17 cellular contexts compared by ENCODE assay signal in the genomic region with DNA sequence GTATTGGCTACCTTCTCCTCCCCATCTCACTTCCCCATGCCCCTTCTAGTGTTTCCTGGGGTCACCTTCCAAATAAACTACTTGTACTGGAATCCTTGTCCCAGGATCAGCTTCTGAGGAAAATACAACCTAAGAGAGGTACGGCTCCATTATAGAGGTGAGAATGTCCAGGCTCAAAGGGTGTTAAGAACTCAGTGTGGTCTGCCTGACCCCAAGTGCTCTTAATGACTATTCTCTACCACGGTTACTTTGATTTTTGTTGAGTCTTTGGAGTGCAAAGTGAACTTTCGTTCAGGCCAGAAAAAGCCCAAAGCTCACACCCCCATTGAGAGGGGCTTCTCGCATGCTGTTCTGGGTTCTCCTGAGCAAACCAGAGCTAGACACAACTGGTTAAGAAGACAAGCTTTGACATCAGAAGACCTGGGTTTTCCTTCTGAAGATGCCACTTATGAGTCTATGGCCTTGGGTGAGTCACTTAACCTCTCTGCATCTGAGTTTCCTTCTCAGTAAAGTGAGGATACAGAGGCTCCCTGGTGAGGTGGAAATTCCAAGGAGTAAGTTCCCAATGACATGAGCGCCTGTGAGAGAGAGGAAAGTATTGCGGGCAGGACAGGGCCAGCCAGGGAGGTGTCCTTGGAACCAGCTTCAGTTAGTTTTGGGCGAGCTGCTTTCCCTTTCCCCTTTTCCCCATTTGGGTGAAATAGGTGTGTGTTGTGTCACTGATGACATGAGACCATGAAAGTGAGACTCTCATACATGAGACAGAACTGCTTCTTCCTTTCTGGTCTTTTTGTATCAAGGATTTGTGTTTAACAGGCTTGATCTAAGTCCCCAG.
A peak's percentile ranks its signal among the peaks of the same experiment; 100 is the strongest.
DNase-seq lines count a peak whose midpoint lies in the region; ATAC-seq, FAIRE-seq and TF ChIP-seq lines count a peak whose summit lies in the region.
"Had no signal": no experiment of that assay in that cellular context is flagged by ENCODE, and none has a peak within 500 bp of the region (broad histone marks: within the 10 kb centered on the region; RNA-seq: fewer than 3 reads in every experiment).

No MANE protein-coding gene starts in this region.

- no peak overlapping the region for H3K4me3 Mint-ChIP-seq in MCF 10A (ENCODE audit: unreplicated experiment)
- H3K4me3 Mint-ChIP-seq in stimulated activated naive CD8-positive, alpha-beta T cell treated with anti-CD3 and anti-CD28 coated beads, Interleukin-15, Interleukin-2, amounts not matched to agents 100 ng/mL and 50 ng/mL, for 24 hours = peak overlapping the region; percentile 6
- H3K4me3 Mint-ChIP-seq: immature natural killer cell had no signal

- no peaks in the 10 kb centered on the region for H3K9me3 Mint-ChIP-seq in MCF 10A (ENCODE audit: unreplicated experiment)
- H3K9me3 Mint-ChIP-seq in stimulated activated naive CD8-positive, alpha-beta T cell treated with anti-CD3 and anti-CD28 coated beads, Interleukin-15, Interleukin-2, amounts not matched to agents 100 ng/mL and 50 ng/mL, for 24 hours = peaks cover 6% of the 10 kb centered on the region
- H3K9me3 Mint-ChIP-seq: immature natural killer cell had no signal

- 88% methylated on average over 7 of the region's 7 CpGs for WGBS in mammary epithelial cell (ENCODE audit: low coverage, missing lambda C conversion rate)
- WGBS in H1 (ENCODE audit: extremely low coverage in 1 of 2, insufficient coverage in 1 of 2, insufficient read length in 1 of 2, insufficient replicate concordance in 2 of 2, low coverage in 1 of 2, low lambda C conversion rate in 2 of 2, missing lambda C conversion rate in 1 of 2), 2 experiments = 89% methylated on average over 7 of the region's 7 CpGs; no CpG with 5 or more reads in 1 of the 2 experiments
- 94 to 98% methylated on average over 7 of the region's 7 CpGs for WGBS in tibial nerve, 2 donors

- ATAC-seq in HG02885 (IDR thresholded peaks at IDR 0.05; ENCODE audit: poor library complexity, unreplicated experiment) (peak; percentile 41), HG03439 (IDR thresholded peaks at IDR 0.05; ENCODE audit: unreplicated experiment) (no peak)
- ATAC-seq: Right ventricle myocardium inferior had no signal

- H2BK20ac ChIP-seq in H1 (ENCODE audit: low read length) = no peak overlapping the region

- H4K20me1 ChIP-seq in mammary epithelial cell (ENCODE audit: insufficient read depth, low read length) = no peaks in the 10 kb centered on the region
- H4K20me1 ChIP-seq in H1 (replicated peaks in 1 of 2; ENCODE audit: control insufficient read depth in 1 of 2, insufficient read depth in 2 of 2, low read length in 2 of 2) = no peaks in the 10 kb centered on the region

- DNase-seq in mammary epithelial cell (peak; percentile 32), MCF 10A (ENCODE audit: unreplicated experiment) (no peak), H1 (ENCODE audit: low read depth in 1 of 2, low spot score in 2 of 2) (no peak), NK-92 (lab: John Stamatoyannopoulos, UW; ENCODE audit: unreplicated experiment) (no peak), tibial nerve (ENCODE audit: low spot score in 2 of 2) (no peak)
- DNase-seq: brain microvascular endothelial cell; effector CD8-positive, alpha-beta T cell; immature natural killer cell; NCI-H1930; NCI-H748 treated with DMSO at 0.1 percent for 48 hours had no signal

- peaks cover 14% of the 10 kb centered on the region for H3K27me3 ChIP-seq in mammary epithelial cell (ENCODE audit: insufficient read depth, low read length)
- no peaks in the 10 kb centered on the region for H3K27me3 ChIP-seq in H1 (replicated peaks in 1 of 4; ENCODE audit: control insufficient read depth in 3 of 4, extremely low read depth in 1 of 4, insufficient read depth in 3 of 4, low read length in 3 of 4)
- no peaks in the 10 kb centered on the region for H3K27me3 ChIP-seq in tibial nerve
- H3K27me3 ChIP-seq: BE2C had no signal

- no peak for TF ChIP-seq EP300 in H1 (IDR thresholded peaks at IDR 0.05; ENCODE audit: borderline replicate concordance in 1 of 2, low read depth in 2 of 2, low read length in 2 of 2)
- TF ChIP-seq EP300 in tibial nerve (IDR thresholded peaks at IDR 0.05) = no peak

- H4K5ac ChIP-seq in H1 (ENCODE audit: insufficient read length, low read depth, low read length) = no peak overlapping the region

- no peaks in the 10 kb centered on the region for H3K79me1 ChIP-seq in H1 (ENCODE audit: low read depth, low read length)

- no peak overlapping the region for H3K56ac ChIP-seq in H1 (replicated peaks; ENCODE audit: insufficient read length, low read depth, low read length)

- TF ChIP-seq CTCF in mammary epithelial cell (conservative IDR thresholded peaks at IDR 0.05 in 1 of 2, IDR thresholded peaks at IDR 0.05 in 1 of 2; ENCODE audit: extremely low read depth in 1 of 2, insufficient read depth in 1 of 2, low read depth in 1 of 2, low read length in 2 of 2) = no peak
- TF ChIP-seq CTCF in MCF 10A (IDR thresholded peaks at IDR 0.05; ENCODE audit: unreplicated experiment) = no peak
- TF ChIP-seq CTCF in H1 (IDR thresholded peaks at IDR 0.05; ENCODE audit: control extremely low read depth in 1 of 3, insufficient read depth in 1 of 3, low read depth in 1 of 3, low read length in 3 of 3) = no peak
- TF ChIP-seq CTCF in tibial nerve (IDR thresholded peaks at IDR 0.05) = no peak

- H3K9ac ChIP-seq in mammary epithelial cell (ENCODE audit: insufficient read depth, low read length) (no peak overlapping the region), H1 (replicated peaks in 1 of 4; ENCODE audit: extremely low read depth in 1 of 4, low read depth in 3 of 4, low read length in 3 of 4) (no peak overlapping the region)

- peaks cover 30% of the 10 kb centered on the region for H3K4me1 Mint-ChIP-seq in MCF 10A (ENCODE audit: insufficient read depth, unreplicated experiment)
- H3K4me1 Mint-ChIP-seq in stimulated activated naive CD8-positive, alpha-beta T cell treated with anti-CD3 and anti-CD28 coated beads, Interleukin-15, Interleukin-2, amounts not matched to agents 100 ng/mL and 50 ng/mL, for 24 hours (ENCODE audit: low read depth) = peaks cover 48% of the 10 kb centered on the region

- intact Hi-C loops in mammary epithelial cell (cut with micrococcal nuclease) (loop anchor here (5.0 to 10.0 kb wide), 2 partner anchors 215 to 288 kb away; no protein-coding TSS in a partner anchor), MCF 10A (cut with micrococcal nuclease) (loop anchor here (5.0 kb wide), 2 partner anchors 288 to 562 kb away; no protein-coding TSS in a partner anchor)

- H3K27ac ChIP-seq in mammary epithelial cell (ENCODE audit: insufficient read depth, low read depth, low read length) (no peak overlapping the region), H1 (ENCODE audit: low read depth, low read length) (no peak overlapping the region), tibial nerve (no peak overlapping the region)
- H3K27ac ChIP-seq: brain microvascular endothelial cell, HL-60 had no signal

- H2BK120ac ChIP-seq in H1 (replicated peaks; ENCODE audit: low read depth, low read length) = no peak overlapping the region

- peaks cover 51% of the 10 kb centered on the region for H3K27me3 Mint-ChIP-seq in MCF 10A (ENCODE audit: insufficient read depth, unreplicated experiment)
- peaks cover 4% of the 10 kb centered on the region for H3K27me3 Mint-ChIP-seq in stimulated activated naive CD8-positive, alpha-beta T cell treated with anti-CD3 and anti-CD28 coated beads, Interleukin-15, Interleukin-2, amounts not matched to agents 100 ng/mL and 50 ng/mL, for 24 hours

- H3K4me1 ChIP-seq in mammary epithelial cell (ENCODE audit: insufficient read depth, low read length) (peaks cover 3% of the 10 kb centered on the region), H1 (replicated peaks in 1 of 4; ENCODE audit: control insufficient read depth in 3 of 4, insufficient read depth in 4 of 4, low read length in 3 of 4) (peaks cover 0 to 13% (median 6%) of the 10 kb centered on the region in 4 experiments; a peak in 6 of 7 replicates), tibial nerve (peaks cover 0 to 41% (median 10%) of the 10 kb centered on the region in 4 donors)

- H2AFZ ChIP-seq in mammary epithelial cell (ENCODE audit: low read depth, low read length) (no peak overlapping the region), H1 (ENCODE audit: low read length) (0 out of 2 replicates have a peak overlapping the region, but pooled peaks have one; percentile 3)

- H3K4ac ChIP-seq in H1 (replicated peaks; ENCODE audit: insufficient read length, low read depth, low read length) = no peak overlapping the region

- no peak overlapping the region for H2BK12ac ChIP-seq in H1 (ENCODE audit: low read depth, low read length)

- H4K8ac ChIP-seq in H1 (ENCODE audit: extremely low read depth, insufficient read depth, low read length) = no peak overlapping the region

- no peaks in the 10 kb centered on the region for H3K36me3 ChIP-seq in mammary epithelial cell (ENCODE audit: insufficient read depth, low read length)
- no peaks in the 10 kb centered on the region for H3K36me3 ChIP-seq in H1 (ENCODE audit: control insufficient read depth in 2 of 4, insufficient read depth in 4 of 4, low read length in 3 of 4)
- H3K36me3 ChIP-seq in tibial nerve = no peaks in the 10 kb centered on the region
- H3K36me3 ChIP-seq: BE2C, brain microvascular endothelial cell had no signal

- H2AK5ac ChIP-seq in H1 (ENCODE audit: low read depth, low read length) = no peak overlapping the region

- no peak overlapping the region for H2BK5ac ChIP-seq in H1 (ENCODE audit: low read depth, low read length)

- no peak overlapping the region for H3K18ac ChIP-seq in H1 (ENCODE audit: extremely low read depth, low read length)

- no peak for FAIRE-seq in H1 (lab: Jason Lieb, UNC)
- FAIRE-seq: H54 had no signal

- H3K79me2 ChIP-seq in mammary epithelial cell (ENCODE audit: insufficient read depth, low read length) (no peaks in the 10 kb centered on the region), H1 (ENCODE audit: control insufficient read depth in 1 of 2, insufficient read depth in 2 of 2, low read length in 2 of 2) (no peaks in the 10 kb centered on the region)

- H3K23me2 ChIP-seq in H1 (ENCODE audit: low read depth, low read length) = no peaks in the 10 kb centered on the region

- H3K27ac Mint-ChIP-seq in MCF 10A (ENCODE audit: low read depth, unreplicated experiment) = no peak overlapping the region
- peak overlapping the region; percentile 77 for H3K27ac Mint-ChIP-seq in stimulated activated naive CD8-positive, alpha-beta T cell treated with anti-CD3 and anti-CD28 coated beads, Interleukin-15, Interleukin-2, amounts not matched to agents 100 ng/mL and 50 ng/mL, for 24 hours
- H3K27ac Mint-ChIP-seq: immature natural killer cell had no signal

- BruUV-seq in mammary epithelial cell (replicated peaks; lab: Mats Ljungman, UMichigan) (no TSS peak), MCF 10A (replicated peaks; lab: Mats Ljungman, UMichigan) (no TSS peak)

- no peak overlapping the region for H4K91ac ChIP-seq in H1 (replicated peaks; ENCODE audit: insufficient read length, low read length)

- H2BK15ac ChIP-seq in H1 (ENCODE audit: low read length) = 0 out of 2 replicates have a peak overlapping the region, but pooled peaks have one; percentile 5

- H3K4me3 ChIP-seq in mammary epithelial cell (replicated peaks in 1 of 3; ENCODE audit: insufficient read depth in 1 of 3, low read depth in 2 of 3, low read length in 3 of 3) = no peak overlapping the region
- H3K4me3 ChIP-seq in H1 (ENCODE audit: extremely low read depth in 1 of 4, insufficient read depth in 2 of 4, low read depth in 3 of 4, low read length in 4 of 4) = no peak overlapping the region
- no peak overlapping the region for H3K4me3 ChIP-seq in tibial nerve

- H3K14ac ChIP-seq in H1 (ENCODE audit: insufficient read length) = no peak overlapping the region

- TF ChIP-seq POLR2A in H1 (IDR thresholded peaks at IDR 0.05; ENCODE audit: control extremely low read depth in 1 of 2, low read depth in 2 of 2, low read length in 2 of 2) (no peak), tibial nerve (IDR thresholded peaks at IDR 0.05) (no peak)

- CTCF ChIA-PET in mammary epithelial cell (lab: Charles Lee; ENCODE audit: low non-redundant PET) = no interaction called here
- CTCF ChIA-PET in MCF 10A (lab: Yijun Ruan, JAX) = interaction anchor here (0.7 kb wide), 2 partner anchors 83 to 106 kb away, joined by 3 read pairs; no protein-coding TSS in a partner anchor
- CTCF ChIA-PET in H1 (lab: Charles Lee; ENCODE audit: partially characterized antibody) = interaction anchor here (0.7 to 1.1 kb wide), 5 partner anchors 27 to 386 kb away, joined by 3 read pairs; no protein-coding TSS in a partner anchor

- dilution Hi-C loops in mammary epithelial cell (cut with HindIII; ENCODE audit: low sequenced_read_pairs) = loop anchor here (5.0 kb wide), 1 partner anchor 77 kb away; no protein-coding TSS in a partner anchor

- no peak for TF ChIP-seq RAD21 in H1 (IDR thresholded peaks at IDR 0.05 in 1 of 2, conservative IDR thresholded peaks at IDR 0.05 in 1 of 2; ENCODE audit: low read depth in 2 of 2, low read length in 2 of 2)

- no peaks in the 10 kb centered on the region for H3K36me3 Mint-ChIP-seq in MCF 10A (ENCODE audit: insufficient read depth, unreplicated experiment)
- no peaks in the 10 kb centered on the region for H3K36me3 Mint-ChIP-seq in stimulated activated naive CD8-positive, alpha-beta T cell treated with anti-CD3 and anti-CD28 coated beads, Interleukin-15, Interleukin-2, amounts not matched to agents 100 ng/mL and 50 ng/mL, for 24 hours (ENCODE audit: low read depth)
- H3K36me3 Mint-ChIP-seq: immature natural killer cell had no signal

- POLR2A ChIA-PET in MCF 10A (lab: Yijun Ruan, JAX) (no interaction called here), H1 (lab: Charles Lee; ENCODE audit: partially characterized antibody) (interaction anchor here (0.9 to 1.0 kb wide), 2 partner anchors 14 to 28 kb away, joined by 3 read pairs; no protein-coding TSS in a partner anchor)

- H3K9me3 ChIP-seq in mammary epithelial cell (replicated peaks; ENCODE audit: insufficient read depth, low read length) (no peaks in the 10 kb centered on the region), H1 (ENCODE audit: insufficient read depth in 2 of 2, low read depth in 1 of 2, low read length in 1 of 2) (no peaks in the 10 kb centered on the region), tibial nerve (no peaks in the 10 kb centered on the region)
- H3K9me3 ChIP-seq: BE2C had no signal

- no peak overlapping the region for H3K4me2 ChIP-seq in mammary epithelial cell (ENCODE audit: insufficient read depth, low read depth, low read length)
- H3K4me2 ChIP-seq in H1 (ENCODE audit: insufficient read depth in 1 of 2, low read depth in 2 of 2, low read length in 2 of 2) = no peak overlapping the region

- H3K23ac ChIP-seq in H1 (ENCODE audit: insufficient read length) = no peak overlapping the region

- in situ Hi-C loops in mammary epithelial cell (cut with MboI; ENCODE audit: low sequenced_read_pairs in 2 of 2) = loop anchor here (10.0 to 25.0 kb wide), 2 partner anchors 298 to 305 kb away; no protein-coding TSS in a partner anchor
